ENCODE assay signal across 15 cellular contexts in the genomic region with DNA sequence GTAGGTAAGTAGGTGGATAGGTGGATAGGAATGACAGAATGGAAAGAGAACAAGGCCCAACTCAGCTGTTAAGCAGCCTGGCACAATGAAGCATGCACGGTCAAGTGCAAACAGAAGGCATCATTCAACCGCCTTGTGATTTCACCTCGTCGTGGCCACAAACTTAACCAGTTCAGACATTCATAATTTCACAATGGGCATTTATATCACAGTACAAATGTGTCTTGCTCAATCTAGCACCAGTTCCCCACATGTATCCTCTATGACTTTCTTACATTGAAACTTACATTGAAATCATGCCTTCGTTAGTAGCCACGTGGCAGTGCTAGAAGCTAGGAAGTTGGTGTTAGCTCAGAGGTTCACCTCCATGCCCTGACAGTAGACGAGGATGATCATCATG.
DNase-seq lines count a peak whose midpoint lies in the region; ATAC-seq, FAIRE-seq and TF ChIP-seq lines count a peak whose summit lies in the region.
"Had no signal": no experiment of that assay in that cellular context is flagged by ENCODE, and none has a peak within 500 bp of the region (broad histone marks: within the 10 kb centered on the region; RNA-seq: fewer than 3 reads in every experiment).

No MANE protein-coding gene starts in this region.

- H3K27me3 ChIP-seq in pancreas (no peaks in the 10 kb centered on the region), SK-N-SH (ENCODE audit: insufficient read depth) (no peaks in the 10 kb centered on the region)

- H3K79me2 ChIP-seq in SK-N-SH (ENCODE audit: insufficient read depth): no peaks in the 10 kb centered on the region; the same call in 1 of the 2 replicates

- 55 to 56% methylated on average over 7 of the region's 7 CpGs for WGBS in pancreas, 2 donors
- 86% methylated on average over 7 of the region's 7 CpGs for WGBS in SK-N-SH (ENCODE audit: low lambda C conversion rate)

- H3K27me3 Mint-ChIP-seq in chondrocyte (ENCODE audit: low read depth): no peaks in the 10 kb centered on the region
- H3K27me3 Mint-ChIP-seq in T-helper 2 cell treated with Interferon-gamma antibody and Interleukin-4, amounts not matched to agents 5 μg/mL and 100 μg/mL, for 36 hours (ENCODE audit: low read depth): no peaks in the 10 kb centered on the region

- intact Hi-C loops in pancreas (cut with DNase I): no loop called here

- FAIRE-seq in pancreas (lab: Jason Lieb, UNC): no peak
- FAIRE-seq: colon had no signal

- no peaks in the 10 kb centered on the region for H3K9me3 Mint-ChIP-seq in chondrocyte (ENCODE audit: low read depth)
- no peaks in the 10 kb centered on the region for H3K9me3 Mint-ChIP-seq in T-helper 2 cell treated with Interferon-gamma antibody and Interleukin-4, amounts not matched to agents 5 μg/mL and 100 μg/mL, for 36 hours
- H3K9me3 Mint-ChIP-seq: mesothelial cell of epicardium had no signal

- peaks cover 24% of the 10 kb centered on the region for H3K36me3 Mint-ChIP-seq in chondrocyte (ENCODE audit: low read depth)
- peaks cover 31% of the 10 kb centered on the region for H3K36me3 Mint-ChIP-seq in T-helper 2 cell treated with Interferon-gamma antibody and Interleukin-4, amounts not matched to agents 5 μg/mL and 100 μg/mL, for 36 hours (ENCODE audit: low read depth)

- H2AFZ ChIP-seq in SK-N-SH (ENCODE audit: low read depth): no peak overlapping the region

- no peak overlapping the region for H3K4me3 Mint-ChIP-seq in chondrocyte (ENCODE audit: unreplicated experiment)
- H3K4me3 Mint-ChIP-seq in T-helper 2 cell treated with Interferon-gamma antibody and Interleukin-4, amounts not matched to agents 5 μg/mL and 100 μg/mL, for 36 hours: no peak overlapping the region
- H3K4me3 Mint-ChIP-seq: mesothelial cell of epicardium had no signal

- H3K4me3 ChIP-seq in pancreas (no peak overlapping the region), SK-N-SH (ENCODE audit: low read depth in 2 of 2, low read length in 1 of 2) (no peak overlapping the region)
- H3K4me3 ChIP-seq: smooth muscle cell had no signal

- no peak for TF ChIP-seq CTCF in chondrocyte (IDR thresholded peaks at IDR 0.05)
- TF ChIP-seq CTCF in pancreas (IDR thresholded peaks at IDR 0.05): no peak
- TF ChIP-seq CTCF in SK-N-SH (IDR thresholded peaks at IDR 0.05): no peak

- POLR2A ChIA-PET in SK-N-SH (lab: Yijun Ruan, JAX): no interaction called here

- H3K27ac Mint-ChIP-seq in chondrocyte (ENCODE audit: unreplicated experiment): peak overlapping the region; percentile 11
- no peak overlapping the region for H3K27ac Mint-ChIP-seq in T-helper 2 cell treated with Interferon-gamma antibody and Interleukin-4, amounts not matched to agents 5 μg/mL and 100 μg/mL, for 36 hours
- H3K27ac Mint-ChIP-seq: mesothelial cell of epicardium had no signal

- H3K4me1 ChIP-seq in pancreas (peaks cover 0 to under 1% (median 0%) of the 10 kb centered on the region in 3 donors), SK-N-SH (ENCODE audit: control insufficient read depth in 1 of 2, insufficient read depth in 2 of 2, low read depth in 1 of 2, low read length in 1 of 2) (peaks cover 9 to 15% of the 10 kb centered on the region in 2 experiments; a peak in 2 of 4 replicates)

- peaks cover 28% of the 10 kb centered on the region for H3K4me1 Mint-ChIP-seq in chondrocyte (ENCODE audit: low read depth)
- H3K4me1 Mint-ChIP-seq in T-helper 2 cell treated with Interferon-gamma antibody and Interleukin-4, amounts not matched to agents 5 μg/mL and 100 μg/mL, for 36 hours (ENCODE audit: low read depth): peaks cover 7% of the 10 kb centered on the region

- H4K20me1 ChIP-seq in SK-N-SH (ENCODE audit: insufficient read depth): no peaks in the 10 kb centered on the region

- TF ChIP-seq RAD21 in SK-N-SH (IDR thresholded peaks at IDR 0.05; ENCODE audit: low read length): no peak

- H3K9me2 ChIP-seq in SK-N-SH: no peaks in the 10 kb centered on the region

- no peak overlapping the region for H3K9ac ChIP-seq in SK-N-SH

- DNase-seq in DMS53 (lab: John Stamatoyannopoulos, UW) (peak; percentile 65), DMS53 treated with DMSO at 0.1 percent for 48 hours (lab: John Stamatoyannopoulos, UW; ENCODE audit: unreplicated experiment) (no peak), NOMO-1 treated with DMSO at 0.1 percent for 48 hours (lab: John Stamatoyannopoulos, UW; ENCODE audit: unreplicated experiment) (peak; percentile 97), chondrocyte (ENCODE audit: low spot score) (no peak), pancreas (no peak), SK-N-SH (no peak), NCI-H446 (lab: John Stamatoyannopoulos, UW) (no peak)
- DNase-seq in T-helper 2 cell treated with Interferon-gamma antibody and Interleukin-4, amounts not matched to agents 5 μg/mL and 100 μg/mL, for 36 hours (ENCODE audit: low spot score): no peak
- DNase-seq: Caco-2, NCI-H2081 treated with DMSO at 0.1 percent for 48 hours, occipital lobe had no signal

- peaks cover 0 to 5% (median 0%) of the 10 kb centered on the region in 3 donors for H3K36me3 ChIP-seq in pancreas
- peaks cover 33 to 38% of the 10 kb centered on the region in 2 experiments for H3K36me3 ChIP-seq in SK-N-SH (replicated peaks in 1 of 2; ENCODE audit: control insufficient read depth in 1 of 2, insufficient read depth in 2 of 2, low read length in 1 of 2)

- H3K27ac ChIP-seq in pancreas (peak overlapping the region in 2 of 4 donors; percentile 34 to 41), SK-N-SH (ENCODE audit: low read depth in 2 of 2, low read length in 1 of 2) (no peak overlapping the region)
- H3K27ac ChIP-seq: VCaP had no signal

- CTCF ChIA-PET in SK-N-SH (lab: Yijun Ruan, JAX): interaction anchor here (1.3 to 1.4 kb wide), 2 partner anchors 9 to 45 kb away, joined by 3 to 4 read pairs; no protein-coding TSS in a partner anchor

- H3F3A ChIP-seq in SK-N-SH (replicated peaks; ENCODE audit: insufficient read depth): no peaks in the 10 kb centered on the region

- H3K9me3 ChIP-seq in pancreas: no peaks in the 10 kb centered on the region
- no peaks in the 10 kb centered on the region for H3K9me3 ChIP-seq in SK-N-SH
- H3K9me3 ChIP-seq: Caco-2 had no signal

- peak; percentile 26 to 54 (median 36) for ATAC-seq in pancreas

- no peak for TF ChIP-seq EP300 in SK-N-SH (IDR thresholded peaks at IDR 0.05; ENCODE audit: borderline replicate concordance in 1 of 2, low read depth in 1 of 2, low read length in 1 of 2)

- no peak overlapping the region for H3K4me2 ChIP-seq in SK-N-SH
- H3K4me2 ChIP-seq: smooth muscle cell had no signal

TF ChIP-seq in SK-N-SH, 30 proteins besides CTCF, POLR2A, EP300 and RAD21:
- TF ChIP-seq MEF2A (IDR thresholded peaks at IDR 0.05; ENCODE audit: borderline replicate concordance, low read depth) (no peak), RCOR1 (IDR thresholded peaks at IDR 0.05; ENCODE audit: low read length) (no peak), SIN3A (IDR thresholded peaks at IDR 0.05; ENCODE audit: borderline replicate concordance, low read depth, low read length) (no peak), RFX5 (IDR thresholded peaks at IDR 0.05; ENCODE audit: low read length) (no peak), FOXM1 (IDR thresholded peaks at IDR 0.05; ENCODE audit: low read depth) (no peak), TEAD4 (IDR thresholded peaks at IDR 0.05; ENCODE audit: borderline replicate concordance, insufficient read depth) (no peak)
- TF ChIP-seq, protein P1, sequence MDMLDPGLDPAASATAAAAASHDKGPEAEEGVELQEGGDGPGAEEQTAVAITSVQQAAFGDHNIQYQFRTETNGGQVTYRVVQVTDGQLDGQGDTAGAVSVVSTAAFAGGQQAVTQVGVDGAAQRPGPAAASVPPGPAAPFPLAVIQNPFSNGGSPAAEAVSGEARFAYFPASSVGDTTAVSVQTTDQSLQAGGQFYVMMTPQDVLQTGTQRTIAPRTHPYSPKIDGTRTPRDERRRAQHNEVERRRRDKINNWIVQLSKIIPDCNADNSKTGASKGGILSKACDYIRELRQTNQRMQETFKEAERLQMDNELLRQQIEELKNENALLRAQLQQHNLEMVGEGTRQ (IDR thresholded peaks at IDR 0.05; ENCODE audit: borderline replicate concordance, low read depth, low read length): no peak
TF ChIP-seq in SK-N-SH: peak in this region for 0.

Comparison
In these comparisons a context has a peak if more than half of its experiments do, and no peak if none do; other contexts are left out.
1. DNase-seq: peak in DMS53 (single experiment) and NOMO-1 treated with DMSO at 0.1 percent for 48 hours (single experiment); none in DMS53 treated with DMSO at 0.1 percent for 48 hours (single experiment), chondrocyte (single experiment), pancreas (0 of 6), SK-N-SH (single experiment), T-helper 2 cell treated with Interferon-gamma antibody and Interleukin-4, amounts not matched to agents 5 μg/mL and 100 μg/mL, for 36 hours (single experiment) and NCI-H446 (0 of 2).